8 cellular contexts compared by ENCODE assay signal in the genomic region with DNA sequence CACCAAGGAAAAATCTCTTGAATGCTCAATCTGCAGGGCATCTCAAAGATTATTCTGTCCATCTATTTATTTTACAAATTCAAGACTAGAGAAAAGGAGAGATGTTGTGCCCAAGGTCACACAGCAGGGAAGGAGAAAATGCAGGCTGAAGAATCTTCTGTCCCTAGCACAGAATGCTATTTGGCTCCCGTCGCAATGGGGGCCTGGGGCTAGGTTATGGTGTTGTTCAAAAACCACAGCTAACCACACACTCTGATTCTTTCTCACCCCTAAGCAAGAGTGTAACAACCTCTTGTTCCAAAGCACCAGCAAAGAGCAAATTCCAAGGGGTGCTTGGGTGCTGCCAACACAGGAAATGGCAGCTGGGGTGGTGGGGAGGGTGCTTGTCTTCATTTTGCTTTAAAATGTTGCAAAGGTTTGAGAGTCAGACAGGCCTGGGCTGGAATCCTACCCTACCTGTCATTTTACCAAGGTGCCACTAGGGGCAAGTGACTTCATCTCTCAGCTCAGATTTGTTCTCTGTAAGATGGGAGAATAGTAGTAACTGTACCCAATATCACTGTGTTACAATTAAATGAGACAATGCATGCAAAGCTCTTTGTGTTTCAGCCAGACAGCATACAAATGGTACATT.
A peak's percentile ranks its signal among the peaks of the same experiment; 100 is the strongest.
DNase-seq lines count a peak whose midpoint lies in the region; ATAC-seq and TF ChIP-seq lines count a peak whose summit lies in the region.

No MANE protein-coding gene starts in this region.

- no peak for TF ChIP-seq POLR2A in IMR-90 (IDR thresholded peaks at IDR 0.05; ENCODE audit: low read depth, low read length)

- H3K23ac ChIP-seq in IMR-90 (ENCODE audit: low read depth, low read length), result no peak overlapping the region

- H4K5ac ChIP-seq in IMR-90 (ENCODE audit: low read depth, low read length), result no peak overlapping the region

- no peaks in the 10 kb centered on the region for H3K9me3 ChIP-seq in IMR-90 (ENCODE audit: control insufficient read depth, insufficient read depth, low read length)

- dilution Hi-C loops in IMR-90 (cut with HindIII; ENCODE audit: low sequenced_read_pairs, unreplicated experiment), result no loop called here

- peak; percentile 85 for ATAC-seq in GM21526 (IDR thresholded peaks at IDR 0.05; ENCODE audit: low FRiP score, unreplicated experiment)
- ATAC-seq in IMR-90 (ENCODE audit: low read depth), result peak; percentile 65; the same call in 1 of the 2 replicates

- no peaks in the 10 kb centered on the region; the same call in 1 of the 2 replicates for H3K9me1 ChIP-seq in IMR-90 (ENCODE audit: insufficient read depth, low read length)

- no peak overlapping the region for H3K27ac Mint-ChIP-seq in activated CD4-positive, alpha-beta memory T cell treated with anti-CD3 and anti-CD28 coated beads, Interleukin-2, amount 10 ng/mL, durations not matched to agents 7 days and 5 days

- H2BK120ac ChIP-seq in IMR-90 (ENCODE audit: low read depth, low read length), result no peak overlapping the region

- H3K4me1 ChIP-seq in IMR-90 (ENCODE audit: control insufficient read depth, insufficient read depth, low read length), result peaks cover 2% of the 10 kb centered on the region; the same call in 1 of the 2 replicates

- H3K4me2 ChIP-seq in IMR-90 (ENCODE audit: low read depth, low read length), result no peak overlapping the region

- no peak overlapping the region for H3K4me3 ChIP-seq in IMR-90 (ENCODE audit: insufficient read depth, low read depth, low read length)
- H3K4me3 ChIP-seq in retinal pigment epithelial cell (ENCODE audit: low read length), result no peak overlapping the region

- H2AK9ac ChIP-seq in IMR-90 (replicated peaks; ENCODE audit: low read depth, low read length, poor library complexity), result no peak overlapping the region

- no peaks in the 10 kb centered on the region for H3K36me3 Mint-ChIP-seq in activated CD4-positive, alpha-beta memory T cell treated with anti-CD3 and anti-CD28 coated beads, Interleukin-2, amount 10 ng/mL, durations not matched to agents 7 days and 5 days (ENCODE audit: low read depth)

- no peak overlapping the region for H3K18ac ChIP-seq in IMR-90 (ENCODE audit: low read depth, low read length)

- CTCF ChIA-PET in IMR-90 (lab: Yijun Ruan, JAX), result interaction anchor here (0.7 to 1.0 kb wide), 3 partner anchors 9 to 22 kb away, joined by 3 read pairs; no protein-coding TSS in a partner anchor
- CTCF ChIA-PET in activated CD4-positive, alpha-beta memory T cell treated with anti-CD3 and anti-CD28 coated beads, Interleukin-2, amount 10 ng/mL, durations not matched to agents 7 days and 5 days (lab: Charles Lee), result no interaction called here

- no TSS peak for BruUV-seq in IMR-90 (replicated peaks; lab: Mats Ljungman, UMichigan)

- DNase-seq in GM10266 (ENCODE audit: extremely low spot score) (peak; percentile 10), IMR-90 (peak; percentile 18), dermis microvascular lymphatic vessel endothelial cell (ENCODE audit: low read depth in 2 of 2) (peak; percentile 17 to 52), retinal pigment epithelial cell (ENCODE audit: low read depth) (no peak), GM19238 (ENCODE audit: insufficient read length, low spot score) (no peak)
- no peak for DNase-seq in activated CD4-positive, alpha-beta memory T cell treated with anti-CD3 and anti-CD28 coated beads, Interleukin-2, amount 10 ng/mL, durations not matched to agents 7 days and 5 days
- DNase-seq in stimulated activated naive CD4-positive, alpha-beta T cell treated with Interleukin-2 at 50 U/mL for 16 hours (lab: John Stamatoyannopoulos, UW), result no peak

- peak; percentile 33 for TF ChIP-seq CTCF in GM10266 (IDR thresholded peaks at IDR 0.05; ENCODE audit: control insufficient read depth, insufficient read depth, low read depth, missing control alignments)
- TF ChIP-seq CTCF in IMR-90 (conservative IDR thresholded peaks at IDR 0.05; ENCODE audit: low read depth, low read length), result peak; percentile 32; the same call in 1 of the 2 replicates
- TF ChIP-seq CTCF in retinal pigment epithelial cell (conservative IDR thresholded peaks at IDR 0.05; ENCODE audit: low read depth, low read length), result peak; percentile 65

- no peaks in the 10 kb centered on the region for H3K27me3 Mint-ChIP-seq in activated CD4-positive, alpha-beta memory T cell treated with anti-CD3 and anti-CD28 coated beads, Interleukin-2, amount 10 ng/mL, durations not matched to agents 7 days and 5 days

- H3K36me3 ChIP-seq in IMR-90 (ENCODE audit: control insufficient read depth, insufficient read depth, low read length), result no peaks in the 10 kb centered on the region; the same call in 1 of the 2 replicates

- no peak overlapping the region; the same call in 1 of the 2 replicates for H2BK20ac ChIP-seq in IMR-90 (ENCODE audit: low read depth, low read length)

- no peak overlapping the region for H3K27ac ChIP-seq in IMR-90 (ENCODE audit: insufficient read depth, low read length)

- in situ Hi-C loops in IMR-90 (cut with MboI; ENCODE audit: low sequenced_read_pairs), result no loop called here

- POLR2A ChIA-PET in IMR-90 (lab: Charles Lee; ENCODE audit: unreplicated experiment), result no interaction called here
- POLR2A ChIA-PET in activated CD4-positive, alpha-beta memory T cell treated with anti-CD3 and anti-CD28 coated beads, Interleukin-2, amount 10 ng/mL, durations not matched to agents 7 days and 5 days (lab: Charles Lee), result no interaction called here

- H3K56ac ChIP-seq in IMR-90 (ENCODE audit: extremely low read depth, insufficient read depth, low read length), result no peak overlapping the region

- no peaks in the 10 kb centered on the region for H3K9me3 Mint-ChIP-seq in activated CD4-positive, alpha-beta memory T cell treated with anti-CD3 and anti-CD28 coated beads, Interleukin-2, amount 10 ng/mL, durations not matched to agents 7 days and 5 days

- no peak overlapping the region for H2AK5ac ChIP-seq in IMR-90 (ENCODE audit: low read depth, low read length)

- H3K14ac ChIP-seq in IMR-90 (replicated peaks; ENCODE audit: low read depth, low read length), result no peak overlapping the region

- H3K4me1 Mint-ChIP-seq in activated CD4-positive, alpha-beta memory T cell treated with anti-CD3 and anti-CD28 coated beads, Interleukin-2, amount 10 ng/mL, durations not matched to agents 7 days and 5 days, result no peaks in the 10 kb centered on the region

- no peak overlapping the region for H3K9ac ChIP-seq in IMR-90 (ENCODE audit: low read depth, low read length)

- no peak overlapping the region for H3K4ac ChIP-seq in IMR-90 (ENCODE audit: low read depth, low read length)

- no CpG with 5 or more reads among the region's 2 CpGs for WGBS in IMR-90 (ENCODE audit: extremely low coverage in 2 of 2, insufficient read length in 1 of 2), 2 experiments

- H4K91ac ChIP-seq in IMR-90 (ENCODE audit: insufficient read depth, low read depth, low read length), result no peak overlapping the region

- no peak overlapping the region for H2BK5ac ChIP-seq in IMR-90 (ENCODE audit: low read depth, low read length, poor library complexity, severe bottlenecking)

- 0 out of 2 replicates have a peak, but pooled peaks have one; percentile 8 for TF ChIP-seq RAD21 in IMR-90 (IDR thresholded peaks at IDR 0.05; ENCODE audit: low read length)

- H4K20me1 ChIP-seq in IMR-90 (ENCODE audit: insufficient read depth, low read length), result no peaks in the 10 kb centered on the region

- peaks cover 5% of the 10 kb centered on the region for H3K27me3 ChIP-seq in IMR-90 (ENCODE audit: control insufficient read depth, insufficient read depth, low read length)

- peak overlapping the region; percentile 26 for H2AFZ ChIP-seq in IMR-90 (replicated peaks; ENCODE audit: low read length, poor library complexity)

- H3K4me3 Mint-ChIP-seq in activated CD4-positive, alpha-beta memory T cell treated with anti-CD3 and anti-CD28 coated beads, Interleukin-2, amount 10 ng/mL, durations not matched to agents 7 days and 5 days, result no peak overlapping the region

- H2BK15ac ChIP-seq in IMR-90 (ENCODE audit: low read depth, low read length), result no peak overlapping the region

- H4K8ac ChIP-seq in IMR-90 (ENCODE audit: low read depth in 2 of 2, low read length in 2 of 2), result no peak overlapping the region

- no peaks in the 10 kb centered on the region for H3K79me1 ChIP-seq in IMR-90 (ENCODE audit: low read depth in 1 of 2, low read length in 2 of 2)

- intact Hi-C loops in IMR-90 (cut with micrococcal nuclease), result no loop called here

TF ChIP-seq in IMR-90, 13 proteins besides CTCF, POLR2A, EP300 and RAD21:
- TF ChIP-seq RFX5 (IDR thresholded peaks at IDR 0.05; ENCODE audit: low read depth, low read length), result no peak
- TF ChIP-seq ELK1 (IDR thresholded peaks at IDR 0.05; ENCODE audit: borderline replicate concordance, low read depth, low read length), result no peak
- TF ChIP-seq BHLHE40 (IDR thresholded peaks at IDR 0.05; ENCODE audit: low read depth, low read length), result no peak
- TF ChIP-seq FOS (IDR thresholded peaks at IDR 0.05; ENCODE audit: low read depth, low read length), result no peak
- TF ChIP-seq CEBPB (IDR thresholded peaks at IDR 0.05; ENCODE audit: low read depth, low read length), result no peak
- no peak for TF ChIP-seq MAZ (IDR thresholded peaks at IDR 0.05; ENCODE audit: borderline replicate concordance, low read depth, low read length)
- TF ChIP-seq SMC3 (IDR thresholded peaks at IDR 0.05; ENCODE audit: low read depth, low read length), result no peak
- no peak for TF ChIP-seq NFE2L2 (IDR thresholded peaks at IDR 0.05; ENCODE audit: low read depth, low read length)
- no peak for TF ChIP-seq MAFK (IDR thresholded peaks at IDR 0.05; ENCODE audit: low read depth, low read length)
- no peak for TF ChIP-seq MXI1 (IDR thresholded peaks at IDR 0.05; ENCODE audit: borderline replicate concordance, low read depth, low read length)
- no peak for TF ChIP-seq USF2 (IDR thresholded peaks at IDR 0.05; ENCODE audit: low read depth, low read length)

Comparison
In these comparisons a context has a peak if more than half of its experiments do, and no peak if none do; other contexts are left out.
1. DNase-seq: peak in GM10266 (single experiment), IMR-90 (single experiment) and dermis microvascular lymphatic vessel endothelial cell (2 of 2); none in retinal pigment epithelial cell (single experiment), activated CD4-positive, alpha-beta memory T cell treated with anti-CD3 and anti-CD28 coated beads, Interleukin-2, amount 10 ng/mL, durations not matched to agents 7 days and 5 days (single experiment), GM19238 (single experiment) and stimulated activated naive CD4-positive, alpha-beta T cell treated with Interleukin-2 at 50 U/mL for 16 hours (single experiment).
2. Peak in every context shown above with its lines, with median percentiles within 50 percentile points of each other: CTCF ChIP-seq.